In the genomic region with DNA sequence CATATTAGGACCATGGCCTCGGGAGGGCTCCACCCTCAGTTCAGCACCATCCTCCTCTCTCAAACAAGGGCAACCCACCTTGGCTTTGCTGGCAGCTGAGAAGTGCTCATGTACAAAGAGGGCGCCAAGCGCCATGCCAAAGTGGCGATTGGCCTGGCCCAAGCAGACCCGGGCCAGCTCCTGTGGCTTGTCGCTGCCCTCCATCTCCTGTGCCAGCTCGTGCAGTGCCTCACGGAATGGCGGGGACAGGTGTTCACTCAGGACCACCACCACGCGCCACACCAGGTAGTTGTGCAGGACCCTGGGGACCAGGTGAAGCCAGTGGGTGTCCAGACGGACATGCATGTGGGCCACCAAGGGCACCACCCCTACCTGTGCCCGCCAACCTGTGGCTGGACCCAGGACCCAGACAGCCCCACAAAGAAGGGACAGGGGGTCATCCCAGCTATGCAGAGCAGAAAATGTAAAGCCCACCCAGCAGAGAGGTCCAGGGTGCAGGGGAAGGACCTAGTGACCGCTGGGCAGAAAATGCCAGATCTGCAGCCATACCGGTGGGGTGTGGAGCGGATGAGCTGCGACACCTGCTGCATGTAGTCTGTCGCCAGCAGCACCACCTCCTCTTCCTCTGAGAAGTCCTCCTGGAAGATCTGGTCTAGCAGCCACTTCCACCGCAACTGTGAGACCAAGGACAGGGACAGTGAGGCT, we compare ENCODE assay signal across 1 cellular context.
TF ChIP-seq lines count a peak whose summit lies in the region.

No MANE protein-coding gene starts in this region.

TF ChIP-seq in WTC11, 78 proteins besides CTCF, POLR2A, EP300 and RAD21:
- TF ChIP-seq GRHL2 (CRISPR knock-in tag; IDR thresholded peaks at IDR 0.05; ENCODE audit: insufficient replicate concordance, severe bottlenecking) (no peak), SMAD3 (CRISPR knock-in tag; IDR thresholded peaks at IDR 0.05; ENCODE audit: borderline replicate concordance) (no peak), TEAD1 (CRISPR knock-in tag; IDR thresholded peaks at IDR 0.05) (no peak), OVOL2 (CRISPR knock-in tag; IDR thresholded peaks at IDR 0.05; ENCODE audit: borderline replicate concordance) (no peak), PRRX2 (CRISPR knock-in tag; IDR thresholded peaks at IDR 0.05) (no peak), GABPB1 (CRISPR knock-in tag; IDR thresholded peaks at IDR 0.05) (no peak), IRF1 (CRISPR knock-in tag; IDR thresholded peaks at IDR 0.05) (no peak), TCF7 (CRISPR knock-in tag; IDR thresholded peaks at IDR 0.05; ENCODE audit: low read depth) (no peak), NR3C1 (CRISPR knock-in tag; conservative IDR thresholded peaks at IDR 0.05; ENCODE audit: low read depth) (no peak), NFATC4 (CRISPR knock-in tag; IDR thresholded peaks at IDR 0.05) (no peak)
- TF ChIP-seq, protein P1, sequence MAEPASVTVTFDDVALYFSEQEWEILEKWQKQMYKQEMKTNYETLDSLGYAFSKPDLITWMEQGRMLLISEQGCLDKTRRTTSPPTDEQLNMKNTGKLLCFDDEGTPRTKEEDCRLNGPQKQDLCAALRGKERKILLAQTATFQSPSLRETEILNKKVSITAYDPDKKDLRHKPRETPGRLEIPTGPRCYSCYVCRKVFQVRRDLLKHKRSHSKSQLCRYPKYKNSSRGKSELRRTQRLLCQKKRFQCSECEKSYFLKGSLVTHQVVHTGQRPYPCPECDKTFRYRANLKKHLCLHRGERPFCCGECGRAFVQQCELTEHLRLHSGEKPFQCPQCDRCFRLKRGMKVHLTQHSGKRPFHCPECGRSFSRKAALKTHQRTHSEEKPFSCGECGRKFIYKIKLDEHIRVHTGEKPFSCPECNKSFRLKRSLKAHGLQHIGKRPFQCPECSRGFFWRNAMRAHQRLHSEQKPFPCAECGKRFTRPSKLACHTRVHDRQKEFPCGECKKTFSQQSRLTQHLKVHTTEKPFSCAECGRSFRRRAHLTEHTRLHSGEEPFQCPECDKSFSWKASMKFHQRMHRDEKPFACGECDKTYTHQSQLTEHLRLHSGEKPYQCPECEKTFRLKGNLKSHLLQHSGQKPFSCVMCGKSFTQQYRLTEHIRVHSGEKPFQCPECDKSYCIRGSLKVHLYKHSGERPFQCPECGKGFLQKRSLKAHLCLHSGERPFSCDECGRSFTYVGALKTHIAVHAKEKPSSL (CRISPR knock-in tag; conservative IDR thresholded peaks at IDR 0.05): no peak
- TF ChIP-seq, protein P2, sequence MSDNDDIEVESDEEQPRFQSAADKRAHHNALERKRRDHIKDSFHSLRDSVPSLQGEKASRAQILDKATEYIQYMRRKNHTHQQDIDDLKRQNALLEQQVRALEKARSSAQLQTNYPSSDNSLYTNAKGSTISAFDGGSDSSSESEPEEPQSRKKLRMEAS (CRISPR knock-in tag; IDR thresholded peaks at IDR 0.05): no peak
TF ChIP-seq in WTC11: peak in this region for 0.
